32 cellular contexts compared by ENCODE assay signal in genomic region chr16:71870818-71871217, GRCh38.
"Had no signal": no experiment of that assay in that cellular context is flagged by ENCODE, and none has a peak within 500 bp of the region (broad histone marks: within the 10 kb centered on the region; RNA-seq: fewer than 3 reads in every experiment).

No MANE protein-coding gene starts in this region.

- H3K9me3 Mint-ChIP-seq: activated B cell treated with CpG ODN at 0.5 μM for 24 hours; activated CD4-positive, alpha-beta memory T cell treated with anti-CD3 and anti-CD28 coated beads, Interleukin-2, amount 10 ng/mL, durations not matched to agents 7 days and 5 days; activated CD4-positive, alpha-beta T cell treated with anti-CD3 and anti-CD28 coated beads, Interleukin-2, amount 10 ng/mL, durations not matched to agents 24 days and 14 days; activated T-helper 1 cell treated with anti-CD3 and anti-CD28 coated beads, Interleukin-12 subunit alpha, Interleukin-12 subunit beta, Interleukin-2, Interleukin-4 antibody, amounts not matched to agents 30 ng/mL and 10 ng/mL and 1 ng/mL, durations not matched to agents 14 hours and 24 hours and 36 hours; central memory CD8-positive, alpha-beta T cell; dendritic cell treated with granulocyte-macrophage colony-stimulating factor and Interleukin-4, amounts not matched to agents 40 ng/mL and 50 ng/mL, for 4 days; endodermal cell; T-helper 2 cell treated with Interferon-gamma antibody and Interleukin-4, amounts not matched to agents 5 μg/mL and 100 μg/mL, for 36 hours had no signal

- H3K27me3 ChIP-seq: brain microvascular endothelial cell, dorsolateral prefrontal cortex had no signal

- H3K4me3 Mint-ChIP-seq: activated B cell treated with CpG ODN at 0.5 μM for 24 hours; activated CD4-positive, alpha-beta memory T cell treated with anti-CD3 and anti-CD28 coated beads, Interleukin-2, amount 10 ng/mL, durations not matched to agents 7 days and 5 days; activated CD4-positive, alpha-beta T cell treated with anti-CD3 and anti-CD28 coated beads, Interleukin-2, amount 10 ng/mL, durations not matched to agents 24 days and 14 days; activated CD8-positive, alpha-beta memory T cell treated with anti-CD3 and anti-CD28 coated beads, Interleukin-2, amount 10 ng/mL, durations not matched to agents 7 days and 5 days; activated naive CD8-positive, alpha-beta T cell; activated T-helper 1 cell treated with anti-CD3 and anti-CD28 coated beads, Interleukin-12 subunit alpha, Interleukin-12 subunit beta, Interleukin-2, Interleukin-4 antibody, amounts not matched to agents 30 ng/mL and 10 ng/mL and 1 ng/mL, durations not matched to agents 14 hours and 24 hours and 36 hours; central memory CD8-positive, alpha-beta T cell; dendritic cell treated with granulocyte-macrophage colony-stimulating factor and Interleukin-4, amounts not matched to agents 40 ng/mL and 50 ng/mL, for 4 days; endodermal cell; T-helper 17 cell; T-helper 2 cell treated with Interferon-gamma antibody and Interleukin-4, amounts not matched to agents 5 μg/mL and 100 μg/mL, for 36 hours had no signal

- ATAC-seq: activated CD4-positive, CD25-positive, alpha-beta regulatory T cell treated with anti-CD3 and anti-CD28 coated beads, Interleukin-2, amount 50 U/mL, for 24 hours; activated CD8-positive, alpha-beta memory T cell treated with anti-CD3 and anti-CD28 coated beads, Interleukin-2, amount 10 ng/mL, durations not matched to agents 7 days and 5 days; esophagus mucosa; T-helper 17 cell had no signal

- H3K27me3 Mint-ChIP-seq: activated B cell treated with CpG ODN at 0.5 μM for 24 hours; activated CD4-positive, alpha-beta memory T cell treated with anti-CD3 and anti-CD28 coated beads, Interleukin-2, amount 10 ng/mL, durations not matched to agents 7 days and 5 days; activated CD4-positive, alpha-beta T cell treated with anti-CD3 and anti-CD28 coated beads, Interleukin-2, amount 10 ng/mL, durations not matched to agents 24 days and 14 days; activated CD8-positive, alpha-beta memory T cell treated with anti-CD3 and anti-CD28 coated beads, Interleukin-2, amount 10 ng/mL, durations not matched to agents 7 days and 5 days; activated naive CD8-positive, alpha-beta T cell; central memory CD8-positive, alpha-beta T cell; dendritic cell treated with granulocyte-macrophage colony-stimulating factor and Interleukin-4, amounts not matched to agents 40 ng/mL and 50 ng/mL, for 4 days; T-helper 17 cell had no signal

- H3K27ac Mint-ChIP-seq: activated B cell treated with CpG ODN at 0.5 μM for 24 hours; activated CD4-positive, alpha-beta memory T cell treated with anti-CD3 and anti-CD28 coated beads, Interleukin-2, amount 10 ng/mL, durations not matched to agents 7 days and 5 days; activated CD4-positive, alpha-beta T cell treated with anti-CD3 and anti-CD28 coated beads, Interleukin-2, amount 10 ng/mL, durations not matched to agents 24 days and 14 days; activated CD8-positive, alpha-beta memory T cell treated with anti-CD3 and anti-CD28 coated beads, Interleukin-2, amount 10 ng/mL, durations not matched to agents 7 days and 5 days; activated naive CD8-positive, alpha-beta T cell; activated T-helper 1 cell treated with anti-CD3 and anti-CD28 coated beads, Interleukin-12 subunit alpha, Interleukin-12 subunit beta, Interleukin-2, Interleukin-4 antibody, amounts not matched to agents 30 ng/mL and 10 ng/mL and 1 ng/mL, durations not matched to agents 14 hours and 24 hours and 36 hours; dendritic cell treated with granulocyte-macrophage colony-stimulating factor and Interleukin-4, amounts not matched to agents 40 ng/mL and 50 ng/mL, for 4 days; T-helper 2 cell treated with Interferon-gamma antibody and Interleukin-4, amounts not matched to agents 5 μg/mL and 100 μg/mL, for 36 hours had no signal

- FAIRE-seq: astrocyte, bronchial epithelial cell, frontal cortex had no signal

- H3K4me3 ChIP-seq: coronary artery, dorsolateral prefrontal cortex had no signal

- H3K27ac ChIP-seq: brain microvascular endothelial cell, coronary artery, WERI-Rb-1 had no signal

- H3K4me1 Mint-ChIP-seq: endodermal cell had no signal

- DNase-seq: activated B cell treated with CpG ODN at 0.5 μM for 24 hours; activated CD4-positive, alpha-beta memory T cell treated with anti-CD3 and anti-CD28 coated beads, Interleukin-2, amount 10 ng/mL, durations not matched to agents 7 days and 5 days; activated CD4-positive, alpha-beta T cell treated with anti-CD3 and anti-CD28 coated beads, Interleukin-2, amount 10 ng/mL, durations not matched to agents 24 days and 14 days; activated CD8-positive, alpha-beta memory T cell treated with anti-CD3 and anti-CD28 coated beads, Interleukin-2, amount 10 ng/mL, durations not matched to agents 7 days and 5 days; activated CD8-positive, alpha-beta memory T cell treated with anti-CD3 and anti-CD28 coated beads, Interleukin-2, amount 50 U/mL, for 4 hours; activated gamma-delta T cell; activated naive CD4-positive, alpha-beta T cell; activated T-cell treated with anti-CD3 and anti-CD28 coated beads, Interleukin-2, amount 50 U/mL, for 1 hour; activated T-cell treated with anti-CD3 and anti-CD28 coated beads, Interleukin-2, amount 50 U/mL, for 48 hours; amniotic stem cell; anterior cingulate cortex; brain microvascular endothelial cell; dorsolateral prefrontal cortex; effector memory CD4-positive, alpha-beta T cell; endodermal cell; foreskin fibroblast; head of caudate nucleus; SW 1271; T-helper 17 cell; T1000; WERI-Rb-1 had no signal
